Comparison of ENCODE assay signal across 10 cellular contexts in the genomic region with DNA sequence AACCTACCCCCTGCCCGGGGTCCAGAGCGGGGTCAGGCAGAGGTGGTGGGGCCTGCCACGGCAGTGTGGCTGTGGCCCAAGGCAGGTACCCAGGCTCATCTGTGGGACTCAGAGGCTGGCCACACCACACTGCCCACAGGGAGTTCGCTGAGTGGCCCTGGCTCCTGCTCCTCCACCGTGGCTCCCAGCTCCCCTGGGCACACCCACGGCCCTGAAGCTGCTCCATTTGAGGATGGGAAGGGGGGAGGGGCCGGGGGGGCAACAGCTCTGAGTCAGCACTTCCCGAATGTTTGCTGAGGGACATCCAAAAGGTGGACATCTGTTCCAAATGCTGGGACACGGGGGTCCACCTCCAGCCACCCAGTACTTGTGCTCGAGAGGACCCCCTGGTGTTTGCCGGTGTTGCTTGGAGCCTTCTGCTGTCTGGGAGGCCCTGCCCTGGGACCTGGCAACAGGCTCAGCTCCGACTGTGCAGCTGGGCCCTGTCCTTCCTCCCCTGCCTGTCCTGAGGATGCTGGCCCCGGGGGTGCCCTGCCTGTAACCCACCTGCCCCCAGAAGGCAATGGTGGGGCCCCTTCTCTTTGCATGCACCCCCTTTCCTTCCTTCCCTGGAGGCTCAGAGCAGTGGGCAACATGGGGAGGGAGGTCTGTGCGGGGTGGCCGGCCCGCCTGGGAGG.
DNase-seq lines count a peak whose midpoint lies in the region; ATAC-seq and TF ChIP-seq lines count a peak whose summit lies in the region.
"Had no signal": no experiment of that assay in that cellular context is flagged by ENCODE, and none has a peak within 500 bp of the region (broad histone marks: within the 10 kb centered on the region; RNA-seq: fewer than 3 reads in every experiment).

No MANE protein-coding gene starts in this region.

- DNase-seq in GM06990 (ENCODE audit: extremely low read depth, insufficient read length), result peak; percentile 9
- DNase-seq in cardiac fibroblast (ENCODE audit: low read depth in 2 of 2), result no peak
- DNase-seq: central memory CD4-positive, alpha-beta T cell; GF-D8 had no signal

- H3K4me3 Mint-ChIP-seq in nephron, result peak overlapping the region in 2 of 3 experiments; percentile 24 to 42
- H3K4me3 Mint-ChIP-seq: stimulated activated naive CD8-positive, alpha-beta T cell treated with anti-CD3 and anti-CD28 coated beads, Interleukin-15, Interleukin-2, amounts not matched to agents 100 ng/mL and 50 ng/mL, for 24 hours; T-helper 2 cell treated with Interferon-gamma antibody and Interleukin-4, amounts not matched to agents 5 μg/mL and 100 μg/mL, for 36 hours had no signal

- no peak for ATAC-seq in HG02973 (IDR thresholded peaks at IDR 0.05; ENCODE audit: unreplicated experiment)
- ATAC-seq in GM21717 (IDR thresholded peaks at IDR 0.05; ENCODE audit: unreplicated experiment), result no peak
- no peak for ATAC-seq in HG02763 (IDR thresholded peaks at IDR 0.05; ENCODE audit: unreplicated experiment)

- H3K27me3 ChIP-seq in GM06990 (replicated peaks; ENCODE audit: control insufficient read depth, insufficient read depth, low read length), result no peaks in the 10 kb centered on the region; the same call in 1 of the 2 replicates

- peaks cover 15% of the 10 kb centered on the region for H3K27me3 Mint-ChIP-seq in nephron (ENCODE audit: low read depth)

- H3K4me1 Mint-ChIP-seq in nephron, result peaks cover 16% of the 10 kb centered on the region

- TF ChIP-seq CTCF in GM06990 (IDR thresholded peaks at IDR 0.05; ENCODE audit: insufficient read depth, low read length, poor library complexity, severe bottlenecking), result no peak
- peak; percentile 15 for TF ChIP-seq CTCF in cardiac fibroblast (IDR thresholded peaks at IDR 0.05; ENCODE audit: low read depth, low read length)
- TF ChIP-seq CTCF in nephron (IDR thresholded peaks at IDR 0.05; ENCODE audit: unreplicated experiment in 3 of 3), result no peak

- H3K36me3 Mint-ChIP-seq in nephron (ENCODE audit: low read depth), result no peaks in the 10 kb centered on the region

- H3K9me3 Mint-ChIP-seq in nephron, result no peaks in the 10 kb centered on the region
- H3K9me3 Mint-ChIP-seq: stimulated activated naive CD8-positive, alpha-beta T cell treated with anti-CD3 and anti-CD28 coated beads, Interleukin-15, Interleukin-2, amounts not matched to agents 100 ng/mL and 50 ng/mL, for 24 hours; T-helper 2 cell treated with Interferon-gamma antibody and Interleukin-4, amounts not matched to agents 5 μg/mL and 100 μg/mL, for 36 hours had no signal

- no peaks in the 10 kb centered on the region for H3K36me3 ChIP-seq in GM06990 (ENCODE audit: control insufficient read depth, insufficient read depth, low read length)

- H3K27ac Mint-ChIP-seq in nephron, result peak overlapping the region in 2 of 3 experiments; percentile 62 to 82
- H3K27ac Mint-ChIP-seq: stimulated activated naive CD8-positive, alpha-beta T cell treated with anti-CD3 and anti-CD28 coated beads, Interleukin-15, Interleukin-2, amounts not matched to agents 100 ng/mL and 50 ng/mL, for 24 hours; T-helper 2 cell treated with Interferon-gamma antibody and Interleukin-4, amounts not matched to agents 5 μg/mL and 100 μg/mL, for 36 hours had no signal

- H3K4me3 ChIP-seq in GM06990 (replicated peaks; ENCODE audit: low read depth, low read length) (no peak overlapping the region), cardiac fibroblast (replicated peaks in 1 of 2; ENCODE audit: low read depth in 2 of 2, low read length in 2 of 2) (no peak overlapping the region)
